In the genomic region with DNA sequence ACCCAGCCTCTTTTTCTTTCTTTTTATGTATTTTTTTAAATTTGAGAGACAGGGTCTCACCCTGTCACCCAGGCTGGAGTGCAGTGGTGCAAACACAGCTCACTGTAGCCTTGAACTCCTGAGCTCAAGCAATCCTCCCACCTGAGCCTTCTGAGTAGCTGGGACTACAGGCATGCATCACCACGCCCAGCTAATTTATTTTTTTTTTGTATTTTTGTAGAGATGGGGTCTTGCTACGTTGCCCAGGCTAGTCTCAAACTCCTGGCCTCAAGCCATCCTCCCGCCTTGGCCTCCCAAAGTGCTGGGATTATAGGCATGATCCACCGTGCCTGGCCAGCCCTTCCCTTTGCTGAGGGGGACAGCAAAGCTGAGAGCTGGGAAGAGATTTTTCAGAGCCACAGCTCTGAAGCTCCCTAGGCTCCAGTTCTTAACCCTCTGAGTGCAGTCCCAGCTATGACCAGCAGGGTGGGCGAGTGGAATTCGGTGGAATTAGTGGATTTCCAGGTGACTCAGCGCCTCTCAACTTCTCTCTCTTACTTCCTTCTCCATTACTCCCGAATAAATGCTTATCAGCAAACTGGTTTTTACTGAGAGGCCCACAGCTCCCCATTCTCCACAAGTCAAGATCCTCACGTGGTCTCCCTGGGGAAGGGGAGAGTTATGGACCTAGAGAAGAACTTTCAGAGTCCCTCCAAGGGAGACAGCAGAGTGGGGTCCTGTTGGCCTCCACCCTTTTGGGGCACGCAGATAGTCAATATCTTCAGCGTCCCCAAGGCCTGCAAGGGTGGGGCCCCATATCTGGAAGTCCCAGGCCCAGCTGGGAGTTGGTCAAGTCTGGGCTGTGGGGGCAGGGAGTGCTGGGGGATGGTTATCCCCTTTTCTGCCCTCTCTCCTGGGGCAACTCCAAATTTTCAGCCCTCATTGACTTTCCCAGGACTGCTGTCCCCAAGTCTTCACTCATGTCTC, we compare ENCODE assay signal across 8 cellular contexts. TPM values are rescaled to one million over a fixed set of nuclear protein-coding genes. Genes with fewer than 3 reads are reported as not detected.
DNase-seq lines count a peak whose midpoint lies in the region; ATAC-seq, FAIRE-seq and TF ChIP-seq lines count a peak whose summit lies in the region.

No MANE protein-coding gene starts in this region.

- peaks cover 28% of the 10 kb centered on the region for H3K4me1 ChIP-seq in KMS-11 (ENCODE audit: low read depth, poor library complexity, severe bottlenecking)

- H3K27me3 Mint-ChIP-seq in activated T-helper 2 cell treated with anti-CD3 and anti-CD28 coated beads, Interferon-gamma antibody, Interleukin-2, Interleukin-4, amounts not matched to agents 10 μg/mL and 5 μg/mL and 100 μg/mL, durations not matched to agents 14 hours and 24 hours and 36 hours (ENCODE audit: low read depth): peaks cover 24% of the 10 kb centered on the region
- H3K27me3 Mint-ChIP-seq in nephron (ENCODE audit: low read depth): peaks cover 33% of the 10 kb centered on the region
- peaks cover 15% of the 10 kb centered on the region for H3K27me3 Mint-ChIP-seq in stimulated activated naive CD8-positive, alpha-beta T cell treated with anti-CD3 and anti-CD28 coated beads, Interleukin-15, Interleukin-2, amounts not matched to agents 100 ng/mL and 50 ng/mL, for 24 hours

- no peak for ATAC-seq in HG03095 (IDR thresholded peaks at IDR 0.05; ENCODE audit: unreplicated experiment)

- peak overlapping the region; percentile 35; the same call in 1 of the 2 replicates for H3K27ac ChIP-seq in KMS-11

- H2AFZ ChIP-seq in KMS-11 (ENCODE audit: low read depth): peak overlapping the region; percentile 95; the same call in 1 of the 2 replicates

- no peaks in the 10 kb centered on the region for H3K9me3 Mint-ChIP-seq in activated T-helper 2 cell treated with anti-CD3 and anti-CD28 coated beads, Interferon-gamma antibody, Interleukin-2, Interleukin-4, amounts not matched to agents 10 μg/mL and 5 μg/mL and 100 μg/mL, durations not matched to agents 14 hours and 24 hours and 36 hours
- no peaks in the 10 kb centered on the region for H3K9me3 Mint-ChIP-seq in nephron
- no peaks in the 10 kb centered on the region for H3K9me3 Mint-ChIP-seq in stimulated activated naive CD8-positive, alpha-beta T cell treated with anti-CD3 and anti-CD28 coated beads, Interleukin-15, Interleukin-2, amounts not matched to agents 100 ng/mL and 50 ng/mL, for 24 hours

- peak; percentile 66 for FAIRE-seq in RCC 7860 (lab: Jason Lieb, UNC)

- H3K4me3 ChIP-seq in KMS-11 (IDR thresholded peaks at IDR 0.05; ENCODE audit: insufficient read depth, low read depth, low read length): no peak overlapping the region
- H3K4me3 ChIP-seq in fibroblast of pulmonary artery (replicated peaks; ENCODE audit: low read depth, low read length): peak overlapping the region; percentile 80

- intact Hi-C loops in activated T-helper 2 cell treated with anti-CD3 and anti-CD28 coated beads, Interferon-gamma antibody, Interleukin-2, Interleukin-4, amounts not matched to agents 10 μg/mL and 5 μg/mL and 100 μg/mL, durations not matched to agents 14 hours and 24 hours and 36 hours (cut with micrococcal nuclease): loop anchor here (1.0 to 5.0 kb wide), 2 partner anchors 21 to 148 kb away; no protein-coding TSS in a partner anchor

- H3K36me3 ChIP-seq in KMS-11 (ENCODE audit: insufficient read depth): no peaks in the 10 kb centered on the region

- peak overlapping the region; percentile 87 for H3K4me3 Mint-ChIP-seq in activated T-helper 2 cell treated with anti-CD3 and anti-CD28 coated beads, Interferon-gamma antibody, Interleukin-2, Interleukin-4, amounts not matched to agents 10 μg/mL and 5 μg/mL and 100 μg/mL, durations not matched to agents 14 hours and 24 hours and 36 hours (ENCODE audit: low read depth)
- H3K4me3 Mint-ChIP-seq in nephron: peak overlapping the region; percentile 79 to 90 (median 85)
- H3K4me3 Mint-ChIP-seq in stimulated activated naive CD8-positive, alpha-beta T cell treated with anti-CD3 and anti-CD28 coated beads, Interleukin-15, Interleukin-2, amounts not matched to agents 100 ng/mL and 50 ng/mL, for 24 hours: peak overlapping the region; percentile 88

- H3K27me3 ChIP-seq in KMS-11 (ENCODE audit: insufficient read depth, low read depth): no peaks in the 10 kb centered on the region; the same call in 1 of the 2 replicates

- no peaks in the 10 kb centered on the region for H3K79me2 ChIP-seq in KMS-11 (ENCODE audit: insufficient read depth, low read depth)

- no peaks in the 10 kb centered on the region for H4K20me1 ChIP-seq in KMS-11 (ENCODE audit: insufficient read depth)

- H3K27ac Mint-ChIP-seq in activated T-helper 2 cell treated with anti-CD3 and anti-CD28 coated beads, Interferon-gamma antibody, Interleukin-2, Interleukin-4, amounts not matched to agents 10 μg/mL and 5 μg/mL and 100 μg/mL, durations not matched to agents 14 hours and 24 hours and 36 hours: peak overlapping the region; percentile 40
- H3K27ac Mint-ChIP-seq in nephron: peak overlapping the region in 1 of 3 experiments; percentile 44
- no peak overlapping the region for H3K27ac Mint-ChIP-seq in stimulated activated naive CD8-positive, alpha-beta T cell treated with anti-CD3 and anti-CD28 coated beads, Interleukin-15, Interleukin-2, amounts not matched to agents 100 ng/mL and 50 ng/mL, for 24 hours

- H3K4me1 Mint-ChIP-seq in activated T-helper 2 cell treated with anti-CD3 and anti-CD28 coated beads, Interferon-gamma antibody, Interleukin-2, Interleukin-4, amounts not matched to agents 10 μg/mL and 5 μg/mL and 100 μg/mL, durations not matched to agents 14 hours and 24 hours and 36 hours (ENCODE audit: low read depth): peaks cover 21% of the 10 kb centered on the region
- peaks cover 19% of the 10 kb centered on the region for H3K4me1 Mint-ChIP-seq in nephron
- peaks cover 35% of the 10 kb centered on the region for H3K4me1 Mint-ChIP-seq in stimulated activated naive CD8-positive, alpha-beta T cell treated with anti-CD3 and anti-CD28 coated beads, Interleukin-15, Interleukin-2, amounts not matched to agents 100 ng/mL and 50 ng/mL, for 24 hours (ENCODE audit: low read depth)

- TF ChIP-seq CTCF in KMS-11 (conservative IDR thresholded peaks at IDR 0.05; ENCODE audit: low read depth, low read length) (peak; percentile 93), fibroblast of pulmonary artery (IDR thresholded peaks at IDR 0.05; ENCODE audit: low read length, missing control alignments) (peak; percentile 90), nephron (IDR thresholded peaks at IDR 0.05; ENCODE audit: unreplicated experiment in 3 of 3) (peak; percentile 72 to 83 (median 79))

- peaks cover 5% of the 10 kb centered on the region for H3K36me3 Mint-ChIP-seq in activated T-helper 2 cell treated with anti-CD3 and anti-CD28 coated beads, Interferon-gamma antibody, Interleukin-2, Interleukin-4, amounts not matched to agents 10 μg/mL and 5 μg/mL and 100 μg/mL, durations not matched to agents 14 hours and 24 hours and 36 hours (ENCODE audit: low read depth)
- no peaks in the 10 kb centered on the region for H3K36me3 Mint-ChIP-seq in nephron (ENCODE audit: low read depth)
- H3K36me3 Mint-ChIP-seq in stimulated activated naive CD8-positive, alpha-beta T cell treated with anti-CD3 and anti-CD28 coated beads, Interleukin-15, Interleukin-2, amounts not matched to agents 100 ng/mL and 50 ng/mL, for 24 hours (ENCODE audit: low read depth): peaks cover 4% of the 10 kb centered on the region

- H3K4me2 ChIP-seq in KMS-11: peak overlapping the region; percentile 41

- DNase-seq in DMS 273 (lab: John Stamatoyannopoulos, UW; ENCODE audit: unreplicated experiment) (peak; percentile 94), RCC 7860 (ENCODE audit: low spot score) (peak; percentile 81), fibroblast of pulmonary artery (ENCODE audit: low read depth) (peak; percentile 93)
- peak; percentile 53 for DNase-seq in activated T-helper 2 cell treated with anti-CD3 and anti-CD28 coated beads, Interferon-gamma antibody, Interleukin-2, Interleukin-4, amounts not matched to agents 10 μg/mL and 5 μg/mL and 100 μg/mL, durations not matched to agents 14 hours and 24 hours and 36 hours (ENCODE audit: low spot score)

- peak overlapping the region; percentile 54; the same call in 1 of the 2 replicates for H3K9ac ChIP-seq in KMS-11

RNA-seq across cellular contexts. Expression of gene BLVRB, which starts 1.2 kb away (rescaled TPM):
- total RNA-seq in activated T-helper 2 cell treated with anti-CD3 and anti-CD28 coated beads, Interferon-gamma antibody, Interleukin-2, Interleukin-4, amounts not matched to agents 10 μg/mL and 5 μg/mL and 100 μg/mL, durations not matched to agents 14 hours and 24 hours and 36 hours: 10.4 and 11.3 TPM in 2 replicates

RNA-seq across cellular contexts. Expression of gene SPTBN4, which starts 2.5 kb away (rescaled TPM):
- 0.30 and 0.57 TPM in 2 replicates for total RNA-seq in activated T-helper 2 cell treated with anti-CD3 and anti-CD28 coated beads, Interferon-gamma antibody, Interleukin-2, Interleukin-4, amounts not matched to agents 10 μg/mL and 5 μg/mL and 100 μg/mL, durations not matched to agents 14 hours and 24 hours and 36 hours

RNA-seq across cellular contexts. Expression of gene SERTAD3, which starts 20.2 kb away (rescaled TPM):
- total RNA-seq in activated T-helper 2 cell treated with anti-CD3 and anti-CD28 coated beads, Interferon-gamma antibody, Interleukin-2, Interleukin-4, amounts not matched to agents 10 μg/mL and 5 μg/mL and 100 μg/mL, durations not matched to agents 14 hours and 24 hours and 36 hours: 12.5 and 13.1 TPM in 2 replicates

RNA-seq across cellular contexts. Expression of gene SERTAD1, which starts 38.5 kb away (rescaled TPM):
- 17.5 and 18.1 TPM in 2 replicates for total RNA-seq in activated T-helper 2 cell treated with anti-CD3 and anti-CD28 coated beads, Interferon-gamma antibody, Interleukin-2, Interleukin-4, amounts not matched to agents 10 μg/mL and 5 μg/mL and 100 μg/mL, durations not matched to agents 14 hours and 24 hours and 36 hours

RNA-seq across cellular contexts. Expression of gene PRX, which starts 51.2 kb away (rescaled TPM):
- total RNA-seq in activated T-helper 2 cell treated with anti-CD3 and anti-CD28 coated beads, Interferon-gamma antibody, Interleukin-2, Interleukin-4, amounts not matched to agents 10 μg/mL and 5 μg/mL and 100 μg/mL, durations not matched to agents 14 hours and 24 hours and 36 hours: 0.83 and 0.87 TPM in 2 replicates
